ENCODE assay signal across 11 cellular contexts in the genomic region with DNA sequence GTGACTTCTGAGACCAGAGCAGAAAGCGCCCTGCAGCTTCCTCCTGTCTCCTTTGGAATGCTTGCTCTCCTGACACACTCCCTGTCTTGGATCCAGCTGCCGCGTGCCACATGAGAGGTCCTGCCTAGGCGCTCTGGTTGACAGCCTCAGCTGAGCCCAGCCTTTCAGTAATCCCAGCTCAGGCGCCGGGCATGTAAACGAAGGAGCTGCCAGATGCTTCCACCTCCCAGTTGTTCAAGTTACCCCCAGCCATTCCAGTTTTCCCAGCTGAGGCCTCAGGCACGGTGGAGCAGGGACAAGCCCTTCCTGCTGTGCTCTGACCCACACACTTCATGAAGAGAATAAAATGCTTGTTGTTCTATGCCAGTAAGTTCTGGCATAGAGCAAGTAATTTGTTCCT. TPM values are rescaled to one million over a fixed set of nuclear protein-coding genes. Genes with fewer than 3 reads are reported as not detected.
A peak's percentile ranks its signal among the peaks of the same experiment; 100 is the strongest.
DNase-seq lines count a peak whose midpoint lies in the region; ATAC-seq and TF ChIP-seq lines count a peak whose summit lies in the region.
"Had no signal": no experiment of that assay in that cellular context is flagged by ENCODE, and none has a peak within 500 bp of the region (broad histone marks: within the 10 kb centered on the region; RNA-seq: fewer than 3 reads in every experiment).

No MANE protein-coding gene starts in this region.

- H3K36me3 ChIP-seq in adipocyte (ENCODE audit: control insufficient read depth, insufficient read depth, low read length, severe bottlenecking): no peaks in the 10 kb centered on the region
- no peaks in the 10 kb centered on the region for H3K36me3 ChIP-seq in heart right ventricle
- H3K36me3 ChIP-seq in gastrocnemius medialis: no peaks in the 10 kb centered on the region

- 19 to 23% methylated on average over 8 of the region's 8 CpGs for WGBS in heart right ventricle, 2 donors

- H3K27ac ChIP-seq in heart right ventricle (peak overlapping the region; percentile 4 to 92 (median 72)), gastrocnemius medialis (peak overlapping the region; percentile 39 to 75 (median 70))

- no peak overlapping the region for H3K4me3 ChIP-seq in adipocyte (ENCODE audit: low read length)
- H3K4me3 ChIP-seq in heart right ventricle: no peak overlapping the region
- H3K4me3 ChIP-seq in gastrocnemius medialis: no peak overlapping the region
- H3K4me3 ChIP-seq: GM12878 had no signal

- H3K27me3 ChIP-seq in adipocyte (replicated peaks; ENCODE audit: control insufficient read depth, insufficient read depth, low read length) (no peaks in the 10 kb centered on the region), heart right ventricle (peaks cover 0 to 5% (median 0%) of the 10 kb centered on the region in 7 donors), gastrocnemius medialis (no peaks in the 10 kb centered on the region)

- DNase-seq in H4 (ENCODE audit: low spot score) (peak; percentile 10), adipocyte (ENCODE audit: low read depth) (peak; percentile 66), heart right ventricle (peak; percentile 44 to 61), gastrocnemius medialis (peak in 1 of 2 donors; percentile 79), NCI-H1105 (lab: John Stamatoyannopoulos, UW) (no peak), ureter (ENCODE audit: low spot score) (no peak)
- DNase-seq: SW 1271 had no signal

- H3K4me1 ChIP-seq in adipocyte (ENCODE audit: control insufficient read depth, insufficient read depth, low read length) (peaks cover 14% of the 10 kb centered on the region), heart right ventricle (peaks cover 28 to 63% (median 58%) of the 10 kb centered on the region in 9 donors), gastrocnemius medialis (peaks cover 36 to 50% of the 10 kb centered on the region in 2 donors)

- TF ChIP-seq CTCF in heart right ventricle (IDR thresholded peaks at IDR 0.05): no peak
- TF ChIP-seq CTCF in gastrocnemius medialis (IDR thresholded peaks at IDR 0.05 in 4 of 5, conservative IDR thresholded peaks at IDR 0.05 in 1 of 5): no peak

- ATAC-seq in heart right ventricle (peak in 7 of 8 donors; percentile 27 to 54 (median 40)), gastrocnemius medialis (peak; percentile 48 to 81), GM21528 (IDR thresholded peaks at IDR 0.05; ENCODE audit: low FRiP score, unreplicated experiment) (no peak), HG02852 (IDR thresholded peaks at IDR 0.05; ENCODE audit: unreplicated experiment) (no peak)
- ATAC-seq: GM12878 had no signal

- TF ChIP-seq POLR2A in gastrocnemius medialis (IDR thresholded peaks at IDR 0.05): no peak

- intact Hi-C loops in heart right ventricle (cut with DNase I) (no loop called here), gastrocnemius medialis (cut with DNase I; ENCODE audit: low total_unique reads) (no loop called here)

- in situ Hi-C loops in gastrocnemius medialis (cut with MboI; ENCODE audit: low sequenced_read_pairs in 4 of 4): no loop called here

- H3K9ac ChIP-seq in adipocyte (ENCODE audit: low read length): peak overlapping the region; percentile 10

- peaks cover under 1% of the 10 kb centered on the region for H3K9me3 ChIP-seq in adipocyte (ENCODE audit: control insufficient read depth, low read length)
- peaks cover 0 to 4% (median 0%) of the 10 kb centered on the region in 11 donors for H3K9me3 ChIP-seq in heart right ventricle
- H3K9me3 ChIP-seq in gastrocnemius medialis: peaks cover 0 to under 1% (median 0%) of the 10 kb centered on the region in 3 donors

RNA-seq across cellular contexts. Expression of a gene that starts 14.3 kb away (rescaled TPM):
- 0.06 TPM in 1 of 2 replicates, not detected in the other for total RNA-seq in H4 (2014; rRNA removed; shearing (Covaris generic))
- total RNA-seq in heart right ventricle (10 to 100 TPM; 44.7 to 97.0 (median 59.2) TPM), gastrocnemius medialis (10 to 100 TPM; 13.6 to 31.7 (median 20.7) TPM), ureter (40.9 TPM)
- 10 to 100 TPM; 38.8 to 48.0 TPM for polyA plus RNA-seq in heart right ventricle
- total RNA-seq: activated T-helper 2 cell treated with anti-CD3 and anti-CD28 coated beads, Interferon-gamma antibody, Interleukin-2, Interleukin-4, amounts not matched to agents 10 μg/mL and 5 μg/mL and 100 μg/mL, durations not matched to agents 14 hours and 24 hours and 36 hours had no signal

Comparison
In these comparisons a context has a peak if more than half of its experiments do, and no peak if none do; other contexts are left out.
1. DNase-seq: peak in H4 (single experiment), adipocyte (single experiment) and heart right ventricle (2 of 2); none in NCI-H1105 (single experiment) and ureter (single experiment).
2. ATAC-seq: peak in heart right ventricle (7 of 8) and gastrocnemius medialis (2 of 2); none in GM21528 (single experiment) and HG02852 (single experiment).
3. RNA of a gene that starts 14.3 kb away (total RNA-seq): 44.7 to 97.0 TPM in heart right ventricle, 40.9 TPM in ureter (single experiment) and 13.6 to 31.7 TPM in gastrocnemius medialis; 0.06 TPM in H4; every median in the first group is over 10 times any median in the second.